Comparison of ENCODE assay signal across 9 cellular contexts in genomic region chr3:112134335-112135124, GRCh38. TPM values are rescaled to one million over a fixed set of nuclear protein-coding genes. Genes with fewer than 3 reads are reported as not detected.
DNase-seq lines count a peak whose midpoint lies in the region; ATAC-seq and TF ChIP-seq lines count a peak whose summit lies in the region.
"Had no signal": no experiment of that assay in that cellular context is flagged by ENCODE, and none has a peak within 500 bp of the region (broad histone marks: within the 10 kb centered on the region; RNA-seq: fewer than 3 reads in every experiment).

No MANE protein-coding gene starts in this region.

- POLR2A ChIA-PET in activated CD4-positive, alpha-beta memory T cell treated with anti-CD3 and anti-CD28 coated beads, Interleukin-2, amount 10 ng/mL, durations not matched to agents 7 days and 5 days (lab: Charles Lee): no interaction called here

- H3K36me3 ChIP-seq in KOPT-K1 (ENCODE audit: insufficient read depth, low read length): no peaks in the 10 kb centered on the region

- H3K9me3 Mint-ChIP-seq in activated CD4-positive, alpha-beta memory T cell treated with anti-CD3 and anti-CD28 coated beads, Interleukin-2, amount 10 ng/mL, durations not matched to agents 7 days and 5 days: no peaks in the 10 kb centered on the region
- H3K9me3 Mint-ChIP-seq in CD14-positive monocyte: no peaks in the 10 kb centered on the region

- in situ Hi-C loops in Caki2 (cut with HindIII; ENCODE audit: low pct_unique_long_range_greater_than_20kb, low sequenced_read_pairs): no loop called here

- peak overlapping the region; percentile 85 for H3K27ac Mint-ChIP-seq in activated CD4-positive, alpha-beta memory T cell treated with anti-CD3 and anti-CD28 coated beads, Interleukin-2, amount 10 ng/mL, durations not matched to agents 7 days and 5 days
- H3K27ac Mint-ChIP-seq in CD14-positive monocyte: no peak overlapping the region

- no peak for ATAC-seq in GM19397 (IDR thresholded peaks at IDR 0.05; ENCODE audit: unreplicated experiment)
- ATAC-seq: heart left ventricle had no signal

- no peaks in the 10 kb centered on the region for H3K27me3 Mint-ChIP-seq in activated CD4-positive, alpha-beta memory T cell treated with anti-CD3 and anti-CD28 coated beads, Interleukin-2, amount 10 ng/mL, durations not matched to agents 7 days and 5 days
- peaks cover 0 to 4% (median 0%) of the 10 kb centered on the region in 3 donors for H3K27me3 Mint-ChIP-seq in CD14-positive monocyte (ENCODE audit: low read depth in 3 of 3)

- DNase-seq in Caki2 (ENCODE audit: low read depth): peak; percentile 13
- no peak for DNase-seq in activated CD4-positive, alpha-beta memory T cell treated with anti-CD3 and anti-CD28 coated beads, Interleukin-2, amount 10 ng/mL, durations not matched to agents 7 days and 5 days
- DNase-seq in left kidney (ENCODE audit: low read depth, low spot score): peak; percentile 38
- DNase-seq in HK-2 (ENCODE audit: unreplicated experiment): no peak
- no peak for DNase-seq in CD14-positive monocyte (ENCODE audit: low spot score)
- DNase-seq in globus pallidus (ENCODE audit: low spot score): no peak
- DNase-seq: heart left ventricle had no signal

- intact Hi-C loops in CD14-positive monocyte (cut with micrococcal nuclease): no loop called here

- CTCF ChIA-PET in activated CD4-positive, alpha-beta memory T cell treated with anti-CD3 and anti-CD28 coated beads, Interleukin-2, amount 10 ng/mL, durations not matched to agents 7 days and 5 days (lab: Charles Lee): no interaction called here

- no peak for TF ChIP-seq CTCF in CD14-positive monocyte (IDR thresholded peaks at IDR 0.05)

- H3K9me3 ChIP-seq in KOPT-K1 (ENCODE audit: insufficient read depth, low read length, poor library complexity, severe bottlenecking): no peaks in the 10 kb centered on the region
- H3K9me3 ChIP-seq: heart left ventricle had no signal

- H3K36me3 Mint-ChIP-seq in activated CD4-positive, alpha-beta memory T cell treated with anti-CD3 and anti-CD28 coated beads, Interleukin-2, amount 10 ng/mL, durations not matched to agents 7 days and 5 days (ENCODE audit: low read depth): peaks cover 10% of the 10 kb centered on the region
- no peaks in the 10 kb centered on the region for H3K36me3 Mint-ChIP-seq in CD14-positive monocyte

- peak overlapping the region; percentile 89 for H3K27ac ChIP-seq in KOPT-K1 (ENCODE audit: low read depth, low read length, poor library complexity, severe bottlenecking)

- H3K4me1 Mint-ChIP-seq in activated CD4-positive, alpha-beta memory T cell treated with anti-CD3 and anti-CD28 coated beads, Interleukin-2, amount 10 ng/mL, durations not matched to agents 7 days and 5 days: peaks cover 61% of the 10 kb centered on the region
- peaks cover 42% of the 10 kb centered on the region for H3K4me1 Mint-ChIP-seq in CD14-positive monocyte

- H3K4me3 Mint-ChIP-seq in activated CD4-positive, alpha-beta memory T cell treated with anti-CD3 and anti-CD28 coated beads, Interleukin-2, amount 10 ng/mL, durations not matched to agents 7 days and 5 days: no peak overlapping the region
- no peak overlapping the region for H3K4me3 Mint-ChIP-seq in CD14-positive monocyte

RNA-seq across cellular contexts. Expression of gene GCSAM, which starts 1.5 kb away (rescaled TPM):
- not detected in 2 replicates for total RNA-seq in Caki2 (2014; rRNA removed; shearing (Covaris generic); ENCODE audit: low replicate concordance)
- total RNA-seq in activated CD4-positive, alpha-beta memory T cell treated with anti-CD3 and anti-CD28 coated beads, Interleukin-2, amount 10 ng/mL, durations not matched to agents 7 days and 5 days: 10 to 100 TPM; 19.6 to 19.9 TPM
- under 1 TPM in 1 of 2 donors, not detected in 1; 0.10 TPM for polyA plus RNA-seq in CD14-positive monocyte

RNA-seq across cellular contexts. Expression of gene C3orf52, which starts 48.3 kb away (rescaled TPM):
- 8.8 and 9.0 TPM in 2 replicates for total RNA-seq in Caki2 (2014; rRNA removed; shearing (Covaris generic); ENCODE audit: low replicate concordance)
- total RNA-seq in activated CD4-positive, alpha-beta memory T cell treated with anti-CD3 and anti-CD28 coated beads, Interleukin-2, amount 10 ng/mL, durations not matched to agents 7 days and 5 days: 1 to 10 TPM; 2.5 to 2.6 TPM
- polyA plus RNA-seq in CD14-positive monocyte: not detected

Comparison
In these comparisons a context has a peak if more than half of its experiments do, and no peak if none do; other contexts are left out.
1. DNase-seq: peak in Caki2 (single experiment) and left kidney (single experiment); none in activated CD4-positive, alpha-beta memory T cell treated with anti-CD3 and anti-CD28 coated beads, Interleukin-2, amount 10 ng/mL, durations not matched to agents 7 days and 5 days (single experiment), HK-2 (single experiment), CD14-positive monocyte (single experiment) and globus pallidus (single experiment).
2. RNA of gene GCSAM, which starts 1.5 kb away (total RNA-seq): 19.6 to 19.9 TPM in activated CD4-positive, alpha-beta memory T cell treated with anti-CD3 and anti-CD28 coated beads, Interleukin-2, amount 10 ng/mL, durations not matched to agents 7 days and 5 days; not detected in Caki2; every median in the first group is over 10 times any median in the second.